8 cellular contexts compared by ENCODE assay signal in genomic region chr10:102396751-102397151, GRCh38. TPM values are rescaled to one million over a fixed set of nuclear protein-coding genes. Genes with fewer than 3 reads are reported as not detected.
DNase-seq lines count a peak whose midpoint lies in the region; ATAC-seq and TF ChIP-seq lines count a peak whose summit lies in the region.

No MANE protein-coding gene starts in this region.

- H2AFZ ChIP-seq in MM.1S (ENCODE audit: low read length) = no peak overlapping the region

- 94 to 95% methylated on average over 9 to 10 of the region's 10 CpGs for WGBS in endodermal cell (ENCODE audit: insufficient coverage in 1 of 2, insufficient read length in 1 of 2), 2 experiments

- peaks cover 49% of the 10 kb centered on the region for H3F3A ChIP-seq in MM.1S (ENCODE audit: insufficient read depth, low read length)

- peaks cover 11% of the 10 kb centered on the region; the same call in 1 of the 2 replicates for H4K20me1 ChIP-seq in MM.1S (ENCODE audit: insufficient read depth, low read length)

- no peak for TF ChIP-seq CTCF in Calu3 (IDR thresholded peaks at IDR 0.05; ENCODE audit: unreplicated experiment)
- no peak for TF ChIP-seq CTCF in MM.1S (IDR thresholded peaks at IDR 0.05; ENCODE audit: low read length)
- no peak for TF ChIP-seq CTCF in endodermal cell (conservative IDR thresholded peaks at IDR 0.05)
- no peak for TF ChIP-seq CTCF in progenitor cell of endocrine pancreas (IDR thresholded peaks at IDR 0.05; ENCODE audit: unreplicated experiment)

- peaks cover 11% of the 10 kb centered on the region for H3K4me1 Mint-ChIP-seq in Calu3 (ENCODE audit: low read depth, unreplicated experiment)
- peaks cover 20% of the 10 kb centered on the region for H3K4me1 Mint-ChIP-seq in endodermal cell
- H3K4me1 Mint-ChIP-seq in progenitor cell of endocrine pancreas (ENCODE audit: low read depth) = peaks cover 10% of the 10 kb centered on the region

- H3K9ac ChIP-seq in MM.1S (ENCODE audit: low read length) = peak overlapping the region; percentile 100
- H3K9ac ChIP-seq in endodermal cell (ENCODE audit: extremely low read depth, low read length, poor library complexity, severe bottlenecking) = no peak overlapping the region

- H3K4me2 ChIP-seq in MM.1S (ENCODE audit: low read depth, low read length) = peak overlapping the region; percentile 93

- H3K4me3 Mint-ChIP-seq in Calu3 (ENCODE audit: low read depth, unreplicated experiment) = peak overlapping the region; percentile 90
- peak overlapping the region; percentile 70 for H3K4me3 Mint-ChIP-seq in endodermal cell
- peak overlapping the region; percentile 72 for H3K4me3 Mint-ChIP-seq in progenitor cell of endocrine pancreas (ENCODE audit: low read depth)

- peak overlapping the region; percentile 58 for H3K27ac Mint-ChIP-seq in Calu3 (ENCODE audit: unreplicated experiment)
- no peak overlapping the region for H3K27ac Mint-ChIP-seq in endodermal cell
- peak overlapping the region; percentile 37 for H3K27ac Mint-ChIP-seq in progenitor cell of endocrine pancreas

- peak overlapping the region; percentile 99 for H3K4me3 ChIP-seq in MM.1S (ENCODE audit: low read length)
- H3K4me3 ChIP-seq in endodermal cell (ENCODE audit: low read length) = peak overlapping the region; percentile 89

- intact Hi-C loops in Calu3 (cut with micrococcal nuclease; ENCODE audit: unreplicated experiment) = no loop called here

- no peaks in the 10 kb centered on the region for H3K9me2 ChIP-seq in MM.1S (replicated peaks; ENCODE audit: insufficient read depth, low read length)

- CTCF ChIA-PET in Calu3 (lab: Charles Lee) = no interaction called here

- H3K9me3 Mint-ChIP-seq in Calu3 (ENCODE audit: low read depth, unreplicated experiment) = no peaks in the 10 kb centered on the region
- no peaks in the 10 kb centered on the region for H3K9me3 Mint-ChIP-seq in endodermal cell
- H3K9me3 Mint-ChIP-seq in progenitor cell of endocrine pancreas (ENCODE audit: low read depth) = no peaks in the 10 kb centered on the region

- DNase-seq in Calu3 (no peak), MM.1S (no peak), endodermal cell (no peak), progenitor cell of endocrine pancreas (ENCODE audit: low spot score, unreplicated experiment) (no peak)

- BruUV-seq in Calu3 (replicated peaks; lab: Mats Ljungman, UMichigan) = no TSS peak

- H3K27me3 Mint-ChIP-seq in Calu3 (ENCODE audit: unreplicated experiment) (no peaks in the 10 kb centered on the region), endodermal cell (ENCODE audit: insufficient read depth) (peaks cover 28% of the 10 kb centered on the region), progenitor cell of endocrine pancreas (peaks cover 17% of the 10 kb centered on the region)

- H3K27me3 ChIP-seq in MM.1S (replicated peaks; ENCODE audit: insufficient read depth, low read length) (no peaks in the 10 kb centered on the region), endodermal cell (ENCODE audit: control insufficient read depth, insufficient read depth, low read length, poor library complexity, severe bottlenecking) (peaks cover 11% of the 10 kb centered on the region)

- H3K4me1 ChIP-seq in MM.1S (ENCODE audit: low read length) = peaks cover 24% of the 10 kb centered on the region
- peaks cover 7% of the 10 kb centered on the region for H3K4me1 ChIP-seq in endodermal cell (ENCODE audit: control insufficient read depth, insufficient read depth, low read length)

- H3K36me3 ChIP-seq in MM.1S (replicated peaks; ENCODE audit: insufficient read depth, low read length) (peaks cover 15% of the 10 kb centered on the region), endodermal cell (ENCODE audit: control insufficient read depth, insufficient read depth, low read length) (peaks cover 25% of the 10 kb centered on the region)

- ATAC-seq in HG03095 (IDR thresholded peaks at IDR 0.05; ENCODE audit: unreplicated experiment) = no peak
- no peak for ATAC-seq in HG03439 (IDR thresholded peaks at IDR 0.05; ENCODE audit: unreplicated experiment)
- ATAC-seq in GM21576 (IDR thresholded peaks at IDR 0.05; ENCODE audit: unreplicated experiment) = no peak
- ATAC-seq in GM18861 (IDR thresholded peaks at IDR 0.05; ENCODE audit: unreplicated experiment) = no peak

- H3K36me3 Mint-ChIP-seq in Calu3 (ENCODE audit: insufficient read depth, unreplicated experiment) (peaks cover 52% of the 10 kb centered on the region), endodermal cell (ENCODE audit: low read depth) (peaks cover 21% of the 10 kb centered on the region), progenitor cell of endocrine pancreas (ENCODE audit: insufficient read depth) (no peaks in the 10 kb centered on the region)

- H3K79me2 ChIP-seq in MM.1S (ENCODE audit: low read length) = peaks cover 48% of the 10 kb centered on the region

- H3K9me3 ChIP-seq in MM.1S (replicated peaks; ENCODE audit: insufficient read depth, low read length) (no peaks in the 10 kb centered on the region), endodermal cell (ENCODE audit: control insufficient read depth, low read length) (no peaks in the 10 kb centered on the region)

- H3K27ac ChIP-seq in MM.1S (ENCODE audit: low read length) = peak overlapping the region; percentile 100; the same call in 1 of the 2 replicates
- H3K27ac ChIP-seq in endodermal cell (ENCODE audit: low read depth, low read length) = no peak overlapping the region

RNA-seq across cellular contexts. Expression of gene NFKB2, which starts 1.2 kb away (rescaled TPM):
- total RNA-seq in Calu3 (2022) = 64.7 and 72.9 TPM in 2 replicates
- 10 to 100 TPM; 28.7 to 45.2 TPM for total RNA-seq in endodermal cell
- 19.9 TPM for polyA plus RNA-seq in endodermal cell (2013, experiment 1 of 2)
- polyA plus RNA-seq in endodermal cell (2013, experiment 2 of 2) = 19.9 TPM
- 21.6 and 23.1 TPM in 2 replicates for total RNA-seq in progenitor cell of endocrine pancreas

RNA-seq across cellular contexts. Expression of gene PSD, which starts 21.8 kb away (rescaled TPM):
- total RNA-seq in Calu3 (2022) (0.34 and 0.35 TPM in 2 replicates), endodermal cell (1 to 10 TPM; 2.8 to 8.3 TPM), progenitor cell of endocrine pancreas (8.9 and 10.7 TPM in 2 replicates)
- 9.2 TPM for polyA plus RNA-seq in endodermal cell (2013, experiment 1 of 2)
- polyA plus RNA-seq in endodermal cell (2013, experiment 2 of 2) = 9.9 TPM

RNA-seq across cellular contexts. Expression of gene FBXL15, which starts 23.9 kb away (rescaled TPM):
- total RNA-seq in Calu3 (2022) (5.5 and 6.4 TPM in 2 replicates), endodermal cell (10 to 100 TPM in 1 of 2 donors, 1 to 10 TPM in 1; 9.7 to 11.4 TPM), progenitor cell of endocrine pancreas (14.0 and 14.9 TPM in 2 replicates)
- 9.3 TPM for polyA plus RNA-seq in endodermal cell (2013, experiment 1 of 2)
- polyA plus RNA-seq in endodermal cell (2013, experiment 2 of 2) = 10.1 TPM

RNA-seq across cellular contexts. Expression of gene CUEDC2, which starts 35.6 kb away (rescaled TPM):
- total RNA-seq in Calu3 (2022) (38.1 and 43.8 TPM in 2 replicates), endodermal cell (10 to 100 TPM; 51.7 to 82.9 TPM), progenitor cell of endocrine pancreas (69.9 and 70.5 TPM in 2 replicates)
- polyA plus RNA-seq in endodermal cell (2013, experiment 1 of 2) = 103 TPM
- 91.7 TPM for polyA plus RNA-seq in endodermal cell (2013, experiment 2 of 2)

RNA-seq across cellular contexts. Expression of gene C10orf95, which starts 54.6 kb away (rescaled TPM):
- total RNA-seq in Calu3 (2022) (0.57 and 0.59 TPM in 2 replicates), endodermal cell (under 1 TPM; 0.35 to 0.93 TPM), progenitor cell of endocrine pancreas (0.73 and 0.77 TPM in 2 replicates)
- polyA plus RNA-seq in endodermal cell (2013, experiment 1 of 2) = not detected
- polyA plus RNA-seq in endodermal cell (2013, experiment 2 of 2) = 0.25 TPM
